Comparison of ENCODE assay signal across 11 cellular contexts in the genomic region with DNA sequence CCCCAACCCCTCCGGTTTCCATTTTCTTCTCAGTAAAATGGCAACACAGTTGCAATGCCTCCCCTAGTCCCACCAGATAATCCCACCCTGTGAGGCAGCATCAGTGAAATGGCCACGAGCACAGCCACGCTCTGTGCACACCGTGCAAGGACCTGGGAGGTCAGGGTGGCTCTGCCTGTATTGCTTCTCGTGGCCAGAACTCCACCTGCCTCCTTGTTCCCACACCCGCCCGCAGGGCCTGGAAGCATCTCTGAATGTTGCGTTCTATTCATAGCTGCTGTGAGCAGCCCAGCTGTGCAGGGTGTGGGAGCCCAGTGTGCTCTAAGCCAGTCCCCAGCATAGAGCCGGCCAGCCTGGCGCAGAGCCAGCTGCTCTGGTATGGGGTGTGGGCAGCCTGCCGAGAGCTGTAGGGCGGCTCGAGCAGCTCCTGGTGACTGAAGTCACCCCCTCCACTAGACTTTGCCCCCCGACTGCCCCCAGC.
A peak's percentile ranks its signal among the peaks of the same experiment; 100 is the strongest.
DNase-seq lines count a peak whose midpoint lies in the region; ATAC-seq, FAIRE-seq and TF ChIP-seq lines count a peak whose summit lies in the region.
"Had no signal": no experiment of that assay in that cellular context is flagged by ENCODE, and none has a peak within 500 bp of the region (broad histone marks: within the 10 kb centered on the region; RNA-seq: fewer than 3 reads in every experiment).

No MANE protein-coding gene starts in this region.

- no peak for TF ChIP-seq POLR2A in GM12892 (IDR thresholded peaks at IDR 0.05; ENCODE audit: low read depth, low read length)
- TF ChIP-seq POLR2A in GM18505 (IDR thresholded peaks at IDR 0.05; ENCODE audit: borderline replicate concordance, extremely low read depth, insufficient read depth, insufficient read length) = no peak

- H3K27ac ChIP-seq in epithelial cell of prostate = no peak overlapping the region
- no peak overlapping the region for H3K27ac ChIP-seq in pancreas

- intact Hi-C loops in pancreas (cut with DNase I) = no loop called here

- no peak overlapping the region for H3K4me3 ChIP-seq in pancreas

- H3K9me3 ChIP-seq in pancreas = no peaks in the 10 kb centered on the region

- peak; percentile 41 to 76 (median 65) for ATAC-seq in pancreas
- no peak for ATAC-seq in GM18505 (IDR thresholded peaks at IDR 0.05; ENCODE audit: unreplicated experiment)
- no peak for ATAC-seq in GM19023 (IDR thresholded peaks at IDR 0.05; ENCODE audit: unreplicated experiment)
- ATAC-seq: activated CD8-positive, alpha-beta T cell treated with anti-CD3 and anti-CD28 coated beads for 36 hours; effector memory CD8-positive, alpha-beta T cell had no signal

- 20 to 24% methylated on average over 14 of the region's 14 CpGs for WGBS in pancreas, 2 donors

- DNase-seq in DMS79 treated with DMSO at 0.1 percent for 48 hours (lab: John Stamatoyannopoulos, UW) = peak; percentile 79
- peak; percentile 19 for DNase-seq in NCI-H2196 treated with DMSO at 0.1 percent for 48 hours (lab: John Stamatoyannopoulos, UW; ENCODE audit: unreplicated experiment)
- peak; percentile 33 for DNase-seq in epithelial cell of prostate (ENCODE audit: low read depth, low spot score)
- DNase-seq in pancreas = peak in 5 of 6 donors; percentile 41 to 89 (median 78)
- no peak for DNase-seq in GM12892 (ENCODE audit: insufficient read length)
- DNase-seq in activated gamma-delta T cell treated with Interleukin-2 at 50 U/mL for 16 hours = no peak
- DNase-seq: activated CD8-positive, alpha-beta T cell treated with anti-CD3 and anti-CD28 coated beads for 36 hours; effector memory CD8-positive, alpha-beta T cell had no signal

- no peaks in the 10 kb centered on the region for H3K27me3 ChIP-seq in pancreas

- H3K36me3 ChIP-seq in pancreas = no peaks in the 10 kb centered on the region

- H3K4me1 ChIP-seq in pancreas = no peaks in the 10 kb centered on the region

- no peak for FAIRE-seq in pancreas (lab: Jason Lieb, UNC)
- FAIRE-seq in GM12892 (lab: Jason Lieb, UNC) = no peak
- FAIRE-seq: H1 had no signal

- TF ChIP-seq CTCF in pancreas (IDR thresholded peaks at IDR 0.05) = no peak

Comparison
In these comparisons a context has a peak if more than half of its experiments do, and no peak if none do; other contexts are left out.
1. DNase-seq: peak in DMS79 treated with DMSO at 0.1 percent for 48 hours (single experiment), NCI-H2196 treated with DMSO at 0.1 percent for 48 hours (single experiment), epithelial cell of prostate (single experiment) and pancreas (5 of 6); none in GM12892 (single experiment) and activated gamma-delta T cell treated with Interleukin-2 at 50 U/mL for 16 hours (single experiment).
2. ATAC-seq: peak in pancreas (4 of 4); none in GM18505 (single experiment) and GM19023 (single experiment).